In the genomic region with DNA sequence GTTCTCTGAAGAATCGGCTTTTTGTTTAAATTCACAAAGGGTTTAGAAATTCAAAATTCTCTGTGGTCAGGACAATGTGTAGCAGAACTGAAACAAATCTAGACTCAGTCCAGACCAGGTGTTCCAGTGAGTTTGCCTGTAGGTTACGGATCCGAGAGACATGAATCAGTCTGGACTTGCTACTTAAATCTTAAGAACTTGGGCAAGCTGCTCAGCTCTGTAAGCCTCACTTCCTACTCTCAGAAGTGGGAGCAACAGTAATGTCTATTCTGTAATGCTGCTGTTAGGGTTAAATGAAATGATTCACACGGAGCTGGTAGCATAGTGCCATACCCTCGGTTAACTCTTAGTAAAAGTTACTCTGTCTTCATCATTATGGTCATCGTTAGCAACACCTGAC, we compare ENCODE assay signal across 15 cellular contexts.
DNase-seq lines count a peak whose midpoint lies in the region; ATAC-seq and TF ChIP-seq lines count a peak whose summit lies in the region.
"Had no signal": no experiment of that assay in that cellular context is flagged by ENCODE, and none has a peak within 500 bp of the region (broad histone marks: within the 10 kb centered on the region; RNA-seq: fewer than 3 reads in every experiment).

No MANE protein-coding gene starts in this region.

- H3K4me1 ChIP-seq in MM.1S (ENCODE audit: low read length) = peaks cover 51% of the 10 kb centered on the region
- H3K4me1 ChIP-seq: gastroesophageal sphincter, suprapubic skin had no signal

- peak overlapping the region; percentile 37; the same call in 1 of the 2 replicates for H3K9ac ChIP-seq in MM.1S (ENCODE audit: low read length)
- H3K9ac ChIP-seq: KMS-11 had no signal

- peak overlapping the region; percentile 96 for H3K27ac Mint-ChIP-seq in activated naive CD4-positive, alpha-beta T cell treated with anti-CD3 and anti-CD28 coated beads, Interleukin-2, amount 50 U/mL, for 24 hours
- H3K27ac Mint-ChIP-seq in activated naive CD8-positive, alpha-beta T cell treated with anti-CD3 and anti-CD28 coated beads, Interleukin-2, amount 50 U/mL, for 24 hours = peak overlapping the region; percentile 85
- peak overlapping the region; percentile 83 for H3K27ac Mint-ChIP-seq in stimulated activated naive CD8-positive, alpha-beta T cell treated with anti-CD3 and anti-CD28 coated beads, Interleukin-15, Interleukin-2, amounts not matched to agents 100 ng/mL and 50 ng/mL, for 24 hours

- peak overlapping the region; percentile 87 for H3K27ac ChIP-seq in MM.1S (ENCODE audit: low read length)
- H3K27ac ChIP-seq: gastroesophageal sphincter, KMS-11, suprapubic skin had no signal

- peaks cover 48% of the 10 kb centered on the region for H3K36me3 Mint-ChIP-seq in activated naive CD4-positive, alpha-beta T cell treated with anti-CD3 and anti-CD28 coated beads, Interleukin-2, amount 50 U/mL, for 24 hours
- peaks cover 66% of the 10 kb centered on the region for H3K36me3 Mint-ChIP-seq in activated naive CD8-positive, alpha-beta T cell treated with anti-CD3 and anti-CD28 coated beads, Interleukin-2, amount 50 U/mL, for 24 hours (ENCODE audit: low read depth)
- peaks cover 69% of the 10 kb centered on the region for H3K36me3 Mint-ChIP-seq in stimulated activated naive CD8-positive, alpha-beta T cell treated with anti-CD3 and anti-CD28 coated beads, Interleukin-15, Interleukin-2, amounts not matched to agents 100 ng/mL and 50 ng/mL, for 24 hours (ENCODE audit: low read depth)

- no peak for DNase-seq in activated naive CD4-positive, alpha-beta T cell treated with anti-CD3 and anti-CD28 coated beads, Interleukin-2, amount 50 U/mL, for 16 hours
- DNase-seq in MM.1S = peak; percentile 87
- DNase-seq in activated naive CD8-positive, alpha-beta T cell treated with anti-CD3 and anti-CD28 coated beads, Interleukin-2, amount 50 U/mL, for 24 hours = no peak
- DNase-seq in NCI-H128 (lab: John Stamatoyannopoulos, UW; ENCODE audit: unreplicated experiment) = no peak
- DNase-seq in RPMI8226 = no peak
- DNase-seq: GF-D8, NCI-H226, SHP77, T1000 had no signal

- peak overlapping the region; percentile 69 for H3K4me2 ChIP-seq in MM.1S (ENCODE audit: low read depth, low read length)
- H3K4me2 ChIP-seq: KMS-11 had no signal

- no peaks in the 10 kb centered on the region for H3K9me3 Mint-ChIP-seq in activated naive CD4-positive, alpha-beta T cell treated with anti-CD3 and anti-CD28 coated beads, Interleukin-2, amount 50 U/mL, for 24 hours
- H3K9me3 Mint-ChIP-seq in activated naive CD8-positive, alpha-beta T cell treated with anti-CD3 and anti-CD28 coated beads, Interleukin-2, amount 50 U/mL, for 24 hours = no peaks in the 10 kb centered on the region
- H3K9me3 Mint-ChIP-seq in stimulated activated naive CD8-positive, alpha-beta T cell treated with anti-CD3 and anti-CD28 coated beads, Interleukin-15, Interleukin-2, amounts not matched to agents 100 ng/mL and 50 ng/mL, for 24 hours = no peaks in the 10 kb centered on the region

- peaks cover 4% of the 10 kb centered on the region; the same call in 1 of the 2 replicates for H3K36me3 ChIP-seq in MM.1S (replicated peaks; ENCODE audit: insufficient read depth, low read length)

- peak overlapping the region; percentile 17; the same call in 1 of the 2 replicates for H3K4me3 ChIP-seq in MM.1S (ENCODE audit: low read length)
- H3K4me3 ChIP-seq: gastroesophageal sphincter, suprapubic skin had no signal

- peaks cover 62% of the 10 kb centered on the region for H3K79me2 ChIP-seq in MM.1S (ENCODE audit: low read length)

- H3K27me3 Mint-ChIP-seq in activated naive CD4-positive, alpha-beta T cell treated with anti-CD3 and anti-CD28 coated beads, Interleukin-2, amount 50 U/mL, for 24 hours = no peaks in the 10 kb centered on the region
- no peaks in the 10 kb centered on the region for H3K27me3 Mint-ChIP-seq in activated naive CD8-positive, alpha-beta T cell treated with anti-CD3 and anti-CD28 coated beads, Interleukin-2, amount 50 U/mL, for 24 hours
- H3K27me3 Mint-ChIP-seq in stimulated activated naive CD8-positive, alpha-beta T cell treated with anti-CD3 and anti-CD28 coated beads, Interleukin-15, Interleukin-2, amounts not matched to agents 100 ng/mL and 50 ng/mL, for 24 hours = no peaks in the 10 kb centered on the region

- no peak for TF ChIP-seq CTCF in MM.1S (IDR thresholded peaks at IDR 0.05; ENCODE audit: low read length)

- peak; percentile 43 for ATAC-seq in activated naive CD8-positive, alpha-beta T cell treated with anti-CD3 and anti-CD28 coated beads, Interleukin-2, amount 50 U/mL, for 24 hours
- ATAC-seq in GM21717 (IDR thresholded peaks at IDR 0.05; ENCODE audit: unreplicated experiment) = no peak
- ATAC-seq: gastroesophageal sphincter had no signal

- H3K9me3 ChIP-seq in MM.1S (replicated peaks; ENCODE audit: insufficient read depth, low read length) = no peaks in the 10 kb centered on the region
- H3K9me3 ChIP-seq: gastroesophageal sphincter, suprapubic skin had no signal

- no peaks in the 10 kb centered on the region for H3K9me2 ChIP-seq in MM.1S (replicated peaks; ENCODE audit: insufficient read depth, low read length)

- no peaks in the 10 kb centered on the region for H4K20me1 ChIP-seq in MM.1S (ENCODE audit: insufficient read depth, low read length)

- no peaks in the 10 kb centered on the region for H3K27me3 ChIP-seq in MM.1S (replicated peaks; ENCODE audit: insufficient read depth, low read length)
- H3K27me3 ChIP-seq: gastroesophageal sphincter, suprapubic skin had no signal

- peaks cover 18% of the 10 kb centered on the region for H3F3A ChIP-seq in MM.1S (ENCODE audit: insufficient read depth, low read length)

- peak overlapping the region; percentile 68 for H3K4me3 Mint-ChIP-seq in activated naive CD4-positive, alpha-beta T cell treated with anti-CD3 and anti-CD28 coated beads, Interleukin-2, amount 50 U/mL, for 24 hours
- peak overlapping the region; percentile 13 for H3K4me3 Mint-ChIP-seq in activated naive CD8-positive, alpha-beta T cell treated with anti-CD3 and anti-CD28 coated beads, Interleukin-2, amount 50 U/mL, for 24 hours
- no peak overlapping the region for H3K4me3 Mint-ChIP-seq in stimulated activated naive CD8-positive, alpha-beta T cell treated with anti-CD3 and anti-CD28 coated beads, Interleukin-15, Interleukin-2, amounts not matched to agents 100 ng/mL and 50 ng/mL, for 24 hours

- H2AFZ ChIP-seq in MM.1S (ENCODE audit: low read length) = peak overlapping the region; percentile 14; the same call in 1 of the 2 replicates

- H3K4me1 Mint-ChIP-seq in activated naive CD4-positive, alpha-beta T cell treated with anti-CD3 and anti-CD28 coated beads, Interleukin-2, amount 50 U/mL, for 24 hours = peaks cover 95% of the 10 kb centered on the region
- H3K4me1 Mint-ChIP-seq in activated naive CD8-positive, alpha-beta T cell treated with anti-CD3 and anti-CD28 coated beads, Interleukin-2, amount 50 U/mL, for 24 hours = peaks cover 92% of the 10 kb centered on the region
- peaks cover 91% of the 10 kb centered on the region for H3K4me1 Mint-ChIP-seq in stimulated activated naive CD8-positive, alpha-beta T cell treated with anti-CD3 and anti-CD28 coated beads, Interleukin-15, Interleukin-2, amounts not matched to agents 100 ng/mL and 50 ng/mL, for 24 hours (ENCODE audit: low read depth)
